ENCODE assay signal across 22 cellular contexts in genomic region chr1:10059329-10059691, GRCh38. TPM values are rescaled to one million over a fixed set of nuclear protein-coding genes. Genes with fewer than 3 reads are reported as not detected.
DNase-seq lines count a peak whose midpoint lies in the region; ATAC-seq and TF ChIP-seq lines count a peak whose summit lies in the region.
"Had no signal": no experiment of that assay in that cellular context is flagged by ENCODE, and none has a peak within 500 bp of the region (broad histone marks: within the 10 kb centered on the region; RNA-seq: fewer than 3 reads in every experiment).

No MANE protein-coding gene starts in this region.

- H3K27me3 ChIP-seq in heart right ventricle: no peaks in the 10 kb centered on the region
- H3K27me3 ChIP-seq: ascending aorta, ovary, right lobe of liver, SJSA1 had no signal

- H3K36me3 Mint-ChIP-seq in glutamatergic neuron (ENCODE audit: unreplicated experiment) (no peaks in the 10 kb centered on the region), chondrocyte (ENCODE audit: low read depth) (peaks cover 2% of the 10 kb centered on the region)
- H3K36me3 Mint-ChIP-seq: activated CD8-positive, alpha-beta memory T cell treated with anti-CD3 and anti-CD28 coated beads, Interleukin-2, amount 10 ng/mL, durations not matched to agents 7 days and 5 days had no signal

- ATAC-seq in heart right ventricle (peak in 6 of 8 donors; percentile 39 to 60 (median 50)), Right ventricle myocardium inferior (no peak), HG03196 (IDR thresholded peaks at IDR 0.05; ENCODE audit: unreplicated experiment) (no peak)
- ATAC-seq: A549; activated CD8-positive, alpha-beta memory T cell treated with anti-CD3 and anti-CD28 coated beads, Interleukin-2, amount 10 ng/mL, durations not matched to agents 7 days and 5 days; right lobe of liver had no signal

- no peak overlapping the region for H3K4me3 Mint-ChIP-seq in glutamatergic neuron (ENCODE audit: unreplicated experiment)
- no peak overlapping the region for H3K4me3 Mint-ChIP-seq in chondrocyte (ENCODE audit: unreplicated experiment)
- H3K4me3 Mint-ChIP-seq: activated CD4-positive, alpha-beta T cell treated with anti-CD3 and anti-CD28 coated beads, Interleukin-2, amount 10 ng/mL, durations not matched to agents 24 days and 14 days; activated CD8-positive, alpha-beta memory T cell treated with anti-CD3 and anti-CD28 coated beads, Interleukin-2, amount 10 ng/mL, durations not matched to agents 7 days and 5 days; activated naive CD4-positive, alpha-beta T cell treated with anti-CD3 and anti-CD28 coated beads, Interleukin-2, amount 50 U/mL, for 24 hours; naive B cell; T-helper 1 cell treated with Interleukin-12 subunit alpha and Interleukin-12 subunit beta and Interleukin-4 antibody, amounts not matched to agents 30 μg/mL and 1 μg/mL, for 36 hours had no signal

- H3K27me3 Mint-ChIP-seq in glutamatergic neuron (ENCODE audit: unreplicated experiment): peaks cover 3% of the 10 kb centered on the region
- H3K27me3 Mint-ChIP-seq in chondrocyte (ENCODE audit: low read depth): no peaks in the 10 kb centered on the region
- H3K27me3 Mint-ChIP-seq: activated CD4-positive, alpha-beta T cell treated with anti-CD3 and anti-CD28 coated beads, Interleukin-2, amount 10 ng/mL, durations not matched to agents 24 days and 14 days; activated CD8-positive, alpha-beta memory T cell treated with anti-CD3 and anti-CD28 coated beads, Interleukin-2, amount 10 ng/mL, durations not matched to agents 7 days and 5 days; activated naive CD4-positive, alpha-beta T cell treated with anti-CD3 and anti-CD28 coated beads, Interleukin-2, amount 50 U/mL, for 24 hours; naive B cell had no signal

- no peak overlapping the region for H3K4me3 ChIP-seq in heart right ventricle
- H3K4me3 ChIP-seq: A549, ascending aorta, ovary, right lobe of liver, SJSA1 had no signal

- no peaks in the 10 kb centered on the region for H3K9me3 Mint-ChIP-seq in glutamatergic neuron (ENCODE audit: unreplicated experiment)
- no peaks in the 10 kb centered on the region for H3K9me3 Mint-ChIP-seq in chondrocyte (ENCODE audit: low read depth)
- H3K9me3 Mint-ChIP-seq: activated CD4-positive, alpha-beta T cell treated with anti-CD3 and anti-CD28 coated beads, Interleukin-2, amount 10 ng/mL, durations not matched to agents 24 days and 14 days; activated naive CD4-positive, alpha-beta T cell treated with anti-CD3 and anti-CD28 coated beads, Interleukin-2, amount 50 U/mL, for 24 hours; naive B cell; T-helper 1 cell treated with Interleukin-12 subunit alpha and Interleukin-12 subunit beta and Interleukin-4 antibody, amounts not matched to agents 30 μg/mL and 1 μg/mL, for 36 hours had no signal

- intact Hi-C loops in heart right ventricle (cut with DNase I) (no loop called here), Right ventricle myocardium inferior (cut with DNase I) (no loop called here)

- H3K4me1 Mint-ChIP-seq in glutamatergic neuron (ENCODE audit: low read depth, unreplicated experiment) (peaks cover 22% of the 10 kb centered on the region), chondrocyte (ENCODE audit: low read depth) (peaks cover 43% of the 10 kb centered on the region)

- H3K36me3 ChIP-seq in heart right ventricle: peaks cover 0 to 7% (median 0%) of the 10 kb centered on the region in 9 donors
- H3K36me3 ChIP-seq: ascending aorta, ovary, right lobe of liver had no signal

- peaks cover 0 to 66% (median 51%) of the 10 kb centered on the region in 9 donors for H3K4me1 ChIP-seq in heart right ventricle

- peak in 1 of 2 donors; percentile 11 for DNase-seq in heart right ventricle
- no peak for DNase-seq in Right ventricle myocardium inferior (ENCODE audit: missing footprints)
- peak; percentile 88 for DNase-seq in NCI-H345 (lab: John Stamatoyannopoulos, UW)
- DNase-seq in glutamatergic neuron: peak; percentile 24
- peak in 1 of 49 donors; percentile 21 for DNase-seq in substantia nigra (lab: John Stamatoyannopoulos, UW)
- DNase-seq in T-helper 1 cell: no peak
- DNase-seq in chondrocyte (ENCODE audit: low spot score): no peak
- DNase-seq: activated CD4-positive, alpha-beta T cell treated with anti-CD3 and anti-CD28 coated beads, Interleukin-2, amount 10 ng/mL, durations not matched to agents 24 days and 14 days; activated CD8-positive, alpha-beta memory T cell treated with anti-CD3 and anti-CD28 coated beads, Interleukin-2, amount 10 ng/mL, durations not matched to agents 7 days and 5 days; Karpas-422; naive B cell; NCI-H2081; ovary; right lobe of liver; stimulated activated CD4-positive, alpha-beta T cell treated with anti-CD3 and anti-CD28 coated beads, Interleukin-15, amount 100 ng/mL, for 24 hours; stimulated activated CD8-positive, alpha-beta memory T cell treated with anti-CD3 and anti-CD28 coated beads, Interleukin-4, amount 100 ng/mL, for 48 hours had no signal

- WGBS in heart right ventricle, 2 donors: 65 to 68% methylated on average over 8 of the region's 8 CpGs

- no peak overlapping the region for H3K27ac Mint-ChIP-seq in glutamatergic neuron (ENCODE audit: unreplicated experiment)
- H3K27ac Mint-ChIP-seq in chondrocyte (ENCODE audit: unreplicated experiment): no peak overlapping the region
- H3K27ac Mint-ChIP-seq: activated CD4-positive, alpha-beta T cell treated with anti-CD3 and anti-CD28 coated beads, Interleukin-2, amount 10 ng/mL, durations not matched to agents 24 days and 14 days; activated CD8-positive, alpha-beta memory T cell treated with anti-CD3 and anti-CD28 coated beads, Interleukin-2, amount 10 ng/mL, durations not matched to agents 7 days and 5 days; activated naive CD4-positive, alpha-beta T cell treated with anti-CD3 and anti-CD28 coated beads, Interleukin-2, amount 50 U/mL, for 24 hours; T-helper 1 cell treated with Interleukin-12 subunit alpha and Interleukin-12 subunit beta and Interleukin-4 antibody, amounts not matched to agents 30 μg/mL and 1 μg/mL, for 36 hours had no signal

- H3K27ac ChIP-seq in heart right ventricle: peak overlapping the region in 5 of 10 donors; percentile 2 to 58 (median 12)
- H3K27ac ChIP-seq in substantia nigra (ENCODE audit: low read depth, low read length, poor library complexity, severe bottlenecking): peak overlapping the region; percentile 68
- H3K27ac ChIP-seq: A549, ovary, right lobe of liver, SJSA1 had no signal

- H3K9me3 ChIP-seq in heart right ventricle: no peaks in the 10 kb centered on the region
- H3K9me3 ChIP-seq: A549, ascending aorta, ovary, right lobe of liver, SJSA1 had no signal

- TF ChIP-seq CTCF in heart right ventricle (IDR thresholded peaks at IDR 0.05) (no peak), glutamatergic neuron (IDR thresholded peaks at IDR 0.05; ENCODE audit: partially characterized antibody, unreplicated experiment) (no peak), chondrocyte (IDR thresholded peaks at IDR 0.05) (no peak)

RNA-seq across cellular contexts. Expression of gene UBE4B, which starts 26.6 kb away (rescaled TPM):
- total RNA-seq in heart right ventricle (10 to 100 TPM; 59.0 to 87.3 (median 69.2) TPM), Right ventricle myocardium inferior (66.4 TPM), glutamatergic neuron (ENCODE audit: unreplicated experiment) (94.1 TPM), chondrocyte (46.3 to 51.9 TPM (median 47.1 TPM) in 3 replicates)
- 10 to 100 TPM; 18.3 to 23.4 TPM for polyA plus RNA-seq in heart right ventricle

Comparison
In these comparisons a context has a peak if more than half of its experiments do, and no peak if none do; other contexts are left out.
1. ATAC-seq: peak in heart right ventricle (6 of 8); none in Right ventricle myocardium inferior (single experiment) and HG03196 (single experiment).
2. DNase-seq: peak in NCI-H345 (single experiment) and glutamatergic neuron (single experiment); none in Right ventricle myocardium inferior (single experiment), T-helper 1 cell (0 of 5) and chondrocyte (single experiment).